In the genomic region with DNA sequence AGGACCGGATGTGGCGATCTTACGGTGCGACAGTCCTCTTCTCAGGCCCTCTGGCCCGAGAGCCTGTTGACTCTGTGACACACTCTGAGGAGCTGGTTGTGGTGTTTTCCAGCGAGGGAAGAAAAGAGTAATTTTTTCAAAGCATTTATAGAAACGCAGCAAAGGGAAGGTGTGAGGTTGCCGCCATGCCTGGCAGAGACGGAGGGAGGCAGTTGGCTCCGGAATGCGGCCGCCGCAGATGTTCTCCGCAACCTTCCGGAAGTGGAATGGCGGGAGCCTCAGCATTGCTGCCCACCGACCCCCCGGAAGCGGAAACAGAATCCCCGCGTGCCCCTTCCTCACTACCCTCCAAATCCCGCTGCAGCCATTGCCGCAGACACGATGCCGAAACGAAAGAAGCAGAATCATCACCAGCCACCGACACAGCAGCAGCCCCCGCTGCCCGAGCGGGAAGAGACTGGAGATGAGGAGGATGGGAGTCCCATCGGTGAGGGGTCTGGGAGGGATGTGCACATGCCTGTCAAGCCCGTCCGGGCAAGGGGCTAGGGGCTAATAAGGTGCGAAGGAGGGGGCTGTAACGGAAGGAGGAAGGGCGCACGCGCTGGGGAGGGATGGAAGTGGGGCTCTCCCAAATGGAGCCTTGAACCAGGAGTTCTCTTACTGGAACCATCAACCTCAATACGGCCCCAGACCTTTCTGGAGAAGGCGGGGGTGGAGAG, we compare ENCODE assay signal across 7 cellular contexts. TPM values are rescaled to one million over a fixed set of nuclear protein-coding genes. Genes with fewer than 3 reads are reported as not detected.
DNase-seq lines count a peak whose midpoint lies in the region; ATAC-seq and TF ChIP-seq lines count a peak whose summit lies in the region.

A gene with protein sequence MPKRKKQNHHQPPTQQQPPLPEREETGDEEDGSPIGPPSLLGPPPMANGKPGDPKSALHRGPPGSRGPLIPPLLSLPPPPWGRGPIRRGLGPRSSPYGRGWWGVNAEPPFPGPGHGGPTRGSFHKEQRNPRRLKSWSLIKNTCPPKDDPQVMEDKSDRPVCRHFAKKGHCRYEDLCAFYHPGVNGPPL (plus strand): TSS at position 332 of the 719 bp plus-strand sequence. CDS start 50 bp downstream, at position 382.

- peaks cover 39% of the 10 kb centered on the region for H3K4me1 Mint-ChIP-seq in T-helper 17 cell

- H3K4me3 ChIP-seq in retinal pigment epithelial cell (ENCODE audit: low read length) = peak within 1 kb of the TSS; percentile 77

- ATAC-seq in GM18502 (IDR thresholded peaks at IDR 0.05; ENCODE audit: poor library complexity, unreplicated experiment) (peak; percentile 56), HG02870 (IDR thresholded peaks at IDR 0.05; ENCODE audit: unreplicated experiment) (peak; percentile 49), T-helper 17 cell (peak; percentile 34)

- H3K9me3 ChIP-seq in T-helper 17 cell (ENCODE audit: control insufficient read depth, low read length, poor library complexity, severe bottlenecking) = no peaks in the 10 kb centered on the region

- peak within 1 kb of the TSS; percentile 99 for H3K27ac ChIP-seq in angular gyrus (ENCODE audit: low read depth, low read length)

- DNase-seq in NCI-H146 treated with DMSO at 0.1 percent for 48 hours (lab: John Stamatoyannopoulos, UW; ENCODE audit: unreplicated experiment) (peak; percentile 90), T-helper 17 cell (peak; percentile 53 to 71 (median 63)), hepatic stellate cell (ENCODE audit: low spot score) (peak; percentile 88), retinal pigment epithelial cell (ENCODE audit: low read depth) (peak; percentile 58)

- H3K27ac Mint-ChIP-seq in T-helper 17 cell = peak within 1 kb of the TSS; percentile 100

- no peak for TF ChIP-seq CTCF in retinal pigment epithelial cell (conservative IDR thresholded peaks at IDR 0.05; ENCODE audit: low read depth, low read length)

- peak within 1 kb of the TSS; percentile 99 for H3K4me3 Mint-ChIP-seq in T-helper 17 cell

- peaks cover 17% of the 10 kb centered on the region for H3K36me3 Mint-ChIP-seq in T-helper 17 cell (ENCODE audit: low read depth)

- H3K27me3 Mint-ChIP-seq in T-helper 17 cell = no peaks in the 10 kb centered on the region

RNA-seq across cellular contexts. Expression of the gene that starts here (rescaled TPM):
- 10 to 100 TPM; 11.2 to 13.9 TPM for total RNA-seq in T-helper 17 cell

Comparison
In these comparisons a context has a peak if more than half of its experiments do, and no peak if none do; other contexts are left out.
1. Peak in every context shown above with its lines: DNase-seq, ATAC-seq, H3K4me3 ChIP-seq and H3K27ac ChIP-seq.